12 cellular contexts compared by ENCODE assay signal in genomic region chr6:154404791-154405400, GRCh38. TPM values are rescaled to one million over a fixed set of nuclear protein-coding genes. Genes with fewer than 3 reads are reported as not detected.
DNase-seq lines count a peak whose midpoint lies in the region; ATAC-seq lines count a peak whose summit lies in the region.
"Had no signal": no experiment of that assay in that cellular context is flagged by ENCODE, and none has a peak within 500 bp of the region (broad histone marks: within the 10 kb centered on the region; RNA-seq: fewer than 3 reads in every experiment).

No MANE protein-coding gene starts in this region.

- no peaks in the 10 kb centered on the region for H3K27me3 ChIP-seq in skeletal muscle satellite cell (ENCODE audit: control insufficient read depth, insufficient read depth, low read length)

- DNase-seq in HT1080 (ENCODE audit: low read depth) (peak; percentile 52), dedifferentiated amniotic fluid mesenchymal stem cell (ENCODE audit: extremely low spot score) (peak; percentile 71), Ammon's horn (ENCODE audit: low spot score) (no peak), left lobe of liver (ENCODE audit: low spot score) (no peak)
- DNase-seq in stimulated activated naive CD4-positive, alpha-beta T cell (lab: John Stamatoyannopoulos, UW): no peak
- DNase-seq: activated CD4-positive, alpha-beta T cell treated with anti-CD3 and anti-CD28 coated beads for 48 hours; DMS53; NCI-H524; right cardiac atrium had no signal

- H3K4me1 ChIP-seq in skeletal muscle satellite cell (ENCODE audit: control insufficient read depth, insufficient read depth, low read length): peaks cover 40% of the 10 kb centered on the region

- peak overlapping the region; percentile 44 for H3K4me3 ChIP-seq in skeletal muscle satellite cell (ENCODE audit: low read length)

- peaks cover 4% of the 10 kb centered on the region for H3K36me3 ChIP-seq in skeletal muscle satellite cell (ENCODE audit: insufficient read depth, low read length)

- no peaks in the 10 kb centered on the region for H3K9me3 ChIP-seq in skeletal muscle satellite cell (replicated peaks; ENCODE audit: low read length)

- peak overlapping the region; percentile 80 for H3K4me2 ChIP-seq in skeletal muscle satellite cell (ENCODE audit: low read length)

- ATAC-seq in GM18502 (IDR thresholded peaks at IDR 0.05; ENCODE audit: poor library complexity, unreplicated experiment): peak; percentile 57
- no peak for ATAC-seq in GM21528 (IDR thresholded peaks at IDR 0.05; ENCODE audit: low FRiP score, unreplicated experiment)
- no peak for ATAC-seq in left lobe of liver
- ATAC-seq: right cardiac atrium had no signal

- peak overlapping the region; percentile 40 for H3K9ac ChIP-seq in skeletal muscle satellite cell (ENCODE audit: low read depth, low read length)

RNA-seq across cellular contexts. Expression of gene IPCEF1, which starts 48.3 kb away (rescaled TPM):
- not detected in 2 replicates for total RNA-seq in HT1080 (2014; rRNA removed; shearing (Covaris generic))
- polyA plus RNA-seq in HT1080 (2015; cell fraction: cytosol; rRNA removed): 0.08 TPM in 1 of 2 replicates, not detected in the other
- polyA plus RNA-seq in HT1080 (2015; cell fraction: nucleus; rRNA removed): 0.01 TPM in 1 of 2 replicates, not detected in the other
- not detected in 2 replicates for total RNA-seq in skeletal muscle satellite cell (2012; rRNA removed)
- total RNA-seq in left lobe of liver: 0.98 TPM

Comparison
In these comparisons a context has a peak if more than half of its experiments do, and no peak if none do; other contexts are left out.
1. DNase-seq: peak in HT1080 (single experiment) and dedifferentiated amniotic fluid mesenchymal stem cell (single experiment); none in Ammon's horn (single experiment), stimulated activated naive CD4-positive, alpha-beta T cell (0 of 6) and left lobe of liver (single experiment).